18 cellular contexts compared by ENCODE assay signal in the genomic region with DNA sequence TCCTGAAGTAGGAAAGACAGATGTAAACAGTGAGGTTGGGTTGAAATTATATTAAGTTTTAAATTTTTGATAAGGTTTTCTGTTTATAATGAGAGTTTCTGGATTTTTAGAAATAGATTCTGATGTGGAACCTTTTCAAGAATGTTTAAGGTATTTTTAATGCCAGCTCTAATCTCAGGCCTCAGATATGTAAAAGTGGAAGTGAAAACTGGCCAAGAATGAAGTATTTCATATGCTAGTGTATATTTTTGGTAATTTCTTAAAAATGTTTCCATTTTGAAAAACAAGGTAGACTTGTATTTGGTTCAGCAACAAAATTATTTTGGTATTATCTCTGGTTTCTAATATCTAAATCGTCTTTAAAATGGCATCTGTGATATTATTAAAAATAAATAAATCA.
"Had no signal": no experiment of that assay in that cellular context is flagged by ENCODE, and none has a peak within 500 bp of the region (broad histone marks: within the 10 kb centered on the region; RNA-seq: fewer than 3 reads in every experiment).

No MANE protein-coding gene starts in this region.

- H2AFZ ChIP-seq: parathyroid adenoma had no signal

- H3K27ac ChIP-seq: cardiac muscle cell, tibial nerve had no signal

- H3K9me3 Mint-ChIP-seq: activated naive CD8-positive, alpha-beta T cell treated with anti-CD3 and anti-CD28 coated beads, Interleukin-2, amount 50 U/mL, for 24 hours had no signal

- H3K4me3 ChIP-seq: cardiac muscle cell, tibial nerve had no signal

- H3K9me3 ChIP-seq: tibial nerve had no signal

- ATAC-seq: activated CD8-positive, alpha-beta memory T cell treated with anti-CD3 and anti-CD28 coated beads, Interleukin-2, amount 10 ng/mL, durations not matched to agents 7 days and 5 days; activated naive CD8-positive, alpha-beta T cell treated with anti-CD3 and anti-CD28 coated beads, Interleukin-2, amount 50 U/mL, for 24 hours had no signal

- H3K27me3 Mint-ChIP-seq: activated CD8-positive, alpha-beta memory T cell treated with anti-CD3 and anti-CD28 coated beads, Interleukin-2, amount 10 ng/mL, durations not matched to agents 7 days and 5 days; activated naive CD8-positive, alpha-beta T cell treated with anti-CD3 and anti-CD28 coated beads, Interleukin-2, amount 50 U/mL, for 24 hours; activated T-cell treated with anti-CD3 and anti-CD28 coated beads, Interleukin-2, amount 50 U/mL, for 24 hours had no signal

- H3K4me1 ChIP-seq: parathyroid adenoma had no signal

- FAIRE-seq: astrocyte, endothelial cell of umbilical vein, kidney, TTC549 had no signal

- H3K4me3 Mint-ChIP-seq: activated CD8-positive, alpha-beta memory T cell treated with anti-CD3 and anti-CD28 coated beads, Interleukin-2, amount 10 ng/mL, durations not matched to agents 7 days and 5 days; activated naive CD8-positive, alpha-beta T cell treated with anti-CD3 and anti-CD28 coated beads, Interleukin-2, amount 50 U/mL, for 24 hours; activated T-cell treated with anti-CD3 and anti-CD28 coated beads, Interleukin-2, amount 50 U/mL, for 24 hours; T-helper 1 cell treated with Interleukin-12 subunit alpha and Interleukin-12 subunit beta and Interleukin-4 antibody, amounts not matched to agents 30 μg/mL and 1 μg/mL, for 36 hours had no signal

- H3K27ac Mint-ChIP-seq: activated CD8-positive, alpha-beta memory T cell treated with anti-CD3 and anti-CD28 coated beads, Interleukin-2, amount 10 ng/mL, durations not matched to agents 7 days and 5 days; activated naive CD8-positive, alpha-beta T cell treated with anti-CD3 and anti-CD28 coated beads, Interleukin-2, amount 50 U/mL, for 24 hours; T-helper 1 cell treated with Interleukin-12 subunit alpha and Interleukin-12 subunit beta and Interleukin-4 antibody, amounts not matched to agents 30 μg/mL and 1 μg/mL, for 36 hours had no signal

- DNase-seq: activated CD4-positive, alpha-beta T cell treated with anti-CD3 and anti-CD28 coated beads for 1 hour; activated CD4-positive, alpha-beta T cell treated with anti-CD3 and anti-CD28 coated beads, Interleukin-2, amount 50 U/mL, for 48 hours; activated CD8-positive, alpha-beta memory T cell treated with anti-CD3 and anti-CD28 coated beads, Interleukin-2, amount 10 ng/mL, durations not matched to agents 7 days and 5 days; activated effector memory CD4-positive, alpha-beta T cell treated with anti-CD3 and anti-CD28 coated beads, Interleukin-2, amount 50 U/mL, for 16 hours; activated naive CD8-positive, alpha-beta T cell treated with anti-CD3 and anti-CD28 coated beads, Interleukin-2, amount 50 U/mL, for 24 hours; activated T-cell treated with anti-CD3 and anti-CD28 coated beads, Interleukin-2, amount 50 U/mL, for 24 hours; effector CD4-positive, alpha-beta T cell; foreskin melanocyte; kidney; stimulated activated CD4-positive, alpha-beta T cell treated with anti-CD3 and anti-CD28 coated beads, Interleukin-15, amount 100 ng/mL, for 24 hours; stimulated activated CD4-positive, alpha-beta T cell treated with anti-CD3 and anti-CD28 coated beads, Interleukin-4, amount 100 ng/mL, for 24 hours had no signal

- H3K79me2 ChIP-seq: parathyroid adenoma had no signal

- H3K27me3 ChIP-seq: cardiac muscle cell, tibial nerve had no signal
